17 cellular contexts compared by ENCODE assay signal in the genomic region with DNA sequence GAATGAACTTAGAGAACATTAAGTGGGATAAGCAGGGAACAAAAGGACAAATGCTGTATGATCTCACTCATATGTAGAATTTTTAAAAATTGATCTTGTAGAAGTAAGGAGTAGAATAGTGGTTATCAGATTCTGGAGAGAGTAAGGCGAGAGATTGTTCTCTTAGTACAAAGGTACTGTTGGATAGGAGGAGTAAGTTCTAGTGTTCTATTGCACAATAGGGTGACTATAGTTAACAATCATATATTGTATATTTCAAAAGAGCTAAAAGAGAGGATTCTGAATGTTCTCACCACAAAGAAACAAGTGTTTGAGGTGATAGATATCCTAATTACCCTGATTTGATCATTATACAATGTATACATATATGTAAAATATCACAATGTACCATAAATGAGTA.
DNase-seq lines count a peak whose midpoint lies in the region; ATAC-seq and TF ChIP-seq lines count a peak whose summit lies in the region.
"Had no signal": no experiment of that assay in that cellular context is flagged by ENCODE, and none has a peak within 500 bp of the region (broad histone marks: within the 10 kb centered on the region; RNA-seq: fewer than 3 reads in every experiment).

No MANE protein-coding gene starts in this region.

- no peak overlapping the region for H2BK120ac ChIP-seq in IMR-90 (ENCODE audit: low read depth, low read length)

- H3K14ac ChIP-seq in IMR-90 (replicated peaks; ENCODE audit: low read depth, low read length): no peak overlapping the region

- no peak overlapping the region for H2BK5ac ChIP-seq in IMR-90 (ENCODE audit: low read depth, low read length, poor library complexity, severe bottlenecking)

- in situ Hi-C loops in IMR-90 (cut with MboI; ENCODE audit: low sequenced_read_pairs): no loop called here
- in situ Hi-C loops in gastrocnemius medialis (cut with MboI; ENCODE audit: low sequenced_read_pairs in 4 of 4): no loop called here

- POLR2A ChIA-PET in IMR-90 (lab: Charles Lee; ENCODE audit: unreplicated experiment): no interaction called here

- no peak for TF ChIP-seq POLR2A in IMR-90 (IDR thresholded peaks at IDR 0.05; ENCODE audit: low read depth, low read length)
- TF ChIP-seq POLR2A in gastrocnemius medialis (IDR thresholded peaks at IDR 0.05): no peak
- no peak for TF ChIP-seq POLR2A in heart left ventricle (IDR thresholded peaks at IDR 0.05)

- CTCF ChIA-PET in IMR-90 (lab: Yijun Ruan, JAX): no interaction called here

- no peak overlapping the region for H2BK20ac ChIP-seq in IMR-90 (ENCODE audit: low read depth, low read length)

- no peak overlapping the region for H3K4ac ChIP-seq in IMR-90 (ENCODE audit: low read depth, low read length)

- no peak overlapping the region for H2AK9ac ChIP-seq in IMR-90 (replicated peaks; ENCODE audit: low read depth, low read length, poor library complexity)

- H4K5ac ChIP-seq in IMR-90 (ENCODE audit: low read depth, low read length): no peak overlapping the region

- H2AFZ ChIP-seq in IMR-90 (replicated peaks; ENCODE audit: low read length, poor library complexity) (no peak overlapping the region), SU-DHL-6 (ENCODE audit: low read depth, low read length, severe bottlenecking) (peak overlapping the region; percentile 67)

- TF ChIP-seq RAD21 in IMR-90 (IDR thresholded peaks at IDR 0.05; ENCODE audit: low read length): no peak

- no peaks in the 10 kb centered on the region for H3K9me2 ChIP-seq in SU-DHL-6 (replicated peaks; ENCODE audit: insufficient read depth, low read length)

- H3K27me3 ChIP-seq in IMR-90 (ENCODE audit: control insufficient read depth, insufficient read depth, low read length): no peaks in the 10 kb centered on the region
- H3K27me3 ChIP-seq in SU-DHL-6 (ENCODE audit: low read length): no peaks in the 10 kb centered on the region
- H3K27me3 ChIP-seq in gastrocnemius medialis: no peaks in the 10 kb centered on the region
- H3K27me3 ChIP-seq in heart left ventricle: no peaks in the 10 kb centered on the region
- H3K27me3 ChIP-seq: BE2C, BLaER1 had no signal

- H3K4me3 ChIP-seq in IMR-90 (ENCODE audit: insufficient read depth, low read depth, low read length) (no peak overlapping the region), SU-DHL-6 (ENCODE audit: insufficient read depth, low read length, poor library complexity, severe bottlenecking) (no peak overlapping the region), gastrocnemius medialis (no peak overlapping the region), heart left ventricle (no peak overlapping the region)
- H3K4me3 ChIP-seq: BLaER1 had no signal

- H3K36me3 ChIP-seq in IMR-90 (ENCODE audit: control insufficient read depth, insufficient read depth, low read length): no peaks in the 10 kb centered on the region
- no peaks in the 10 kb centered on the region for H3K36me3 ChIP-seq in SU-DHL-6 (ENCODE audit: low read length)
- H3K36me3 ChIP-seq in gastrocnemius medialis: no peaks in the 10 kb centered on the region
- no peaks in the 10 kb centered on the region for H3K36me3 ChIP-seq in heart left ventricle
- H3K36me3 ChIP-seq: BE2C, BLaER1 had no signal

- TF ChIP-seq CTCF in IMR-90 (conservative IDR thresholded peaks at IDR 0.05; ENCODE audit: low read depth, low read length) (no peak), SU-DHL-6 (IDR thresholded peaks at IDR 0.05; ENCODE audit: insufficient read depth, low read length, poor library complexity, severe bottlenecking) (no peak), gastrocnemius medialis (IDR thresholded peaks at IDR 0.05 in 4 of 5, conservative IDR thresholded peaks at IDR 0.05 in 1 of 5) (no peak), heart left ventricle (IDR thresholded peaks at IDR 0.05) (no peak)

- H3K56ac ChIP-seq in IMR-90 (ENCODE audit: extremely low read depth, insufficient read depth, low read length): no peak overlapping the region

- no peak overlapping the region for H4K91ac ChIP-seq in IMR-90 (ENCODE audit: insufficient read depth, low read depth, low read length)

- dilution Hi-C loops in IMR-90 (cut with HindIII; ENCODE audit: low sequenced_read_pairs, unreplicated experiment): no loop called here

- H3K27ac ChIP-seq in IMR-90 (ENCODE audit: insufficient read depth, low read length) (no peak overlapping the region), SU-DHL-6 (ENCODE audit: low read depth, low read length) (no peak overlapping the region), gastrocnemius medialis (no peak overlapping the region), heart left ventricle (no peak overlapping the region)
- H3K27ac ChIP-seq: BLaER1 had no signal

- no peaks in the 10 kb centered on the region for H3K9me1 ChIP-seq in IMR-90 (ENCODE audit: insufficient read depth, low read length)

- H3K79me1 ChIP-seq in IMR-90 (ENCODE audit: low read depth in 1 of 2, low read length in 2 of 2): no peaks in the 10 kb centered on the region

- no peaks in the 10 kb centered on the region for H3K79me2 ChIP-seq in SU-DHL-6 (ENCODE audit: insufficient read depth, low read length)

- H3K9me3 ChIP-seq in IMR-90 (ENCODE audit: control insufficient read depth, insufficient read depth, low read length) (no peaks in the 10 kb centered on the region), SU-DHL-6 (ENCODE audit: insufficient read depth, low read length) (0 out of 2 replicates have a peak, but pooled peaks cover 6% of the 10 kb centered on the region), gastrocnemius medialis (no peaks in the 10 kb centered on the region), heart left ventricle (peaks cover 0 to 3% (median 0%) of the 10 kb centered on the region in 12 donors)
- H3K9me3 ChIP-seq: BE2C, BLaER1, Caco-2 had no signal

- H3K23ac ChIP-seq in IMR-90 (ENCODE audit: low read depth, low read length): no peak overlapping the region

- H4K20me1 ChIP-seq in IMR-90 (ENCODE audit: insufficient read depth, low read length) (no peaks in the 10 kb centered on the region), SU-DHL-6 (ENCODE audit: low read depth, low read length) (no peaks in the 10 kb centered on the region)
- H4K20me1 ChIP-seq: BLaER1 had no signal

- intact Hi-C loops in IMR-90 (cut with micrococcal nuclease): no loop called here
- intact Hi-C loops in gastrocnemius medialis (cut with DNase I; ENCODE audit: low total_unique reads): no loop called here
- intact Hi-C loops in heart left ventricle (cut with DNase I): no loop called here

- H3K4me1 ChIP-seq in IMR-90 (ENCODE audit: control insufficient read depth, insufficient read depth, low read length) (no peaks in the 10 kb centered on the region), gastrocnemius medialis (no peaks in the 10 kb centered on the region), heart left ventricle (no peaks in the 10 kb centered on the region)
- H3K4me1 ChIP-seq: BE2C, BLaER1, Caco-2 had no signal

- DNase-seq in IMR-90: no peak
- DNase-seq in NCI-H2227 (lab: John Stamatoyannopoulos, UW; ENCODE audit: unreplicated experiment): peak; percentile 42
- no peak for DNase-seq in gastrocnemius medialis
- DNase-seq in heart left ventricle: no peak
- no peak for DNase-seq in NCI-H82 treated with DMSO at 0.1 percent for 48 hours (lab: John Stamatoyannopoulos, UW; ENCODE audit: unreplicated experiment)
- DNase-seq: 8988T; ACHN; BE2C; C1 segment of cervical spinal cord; Caco-2; Calu3; CD4-positive, alpha-beta T cell; CD8-positive, alpha-beta T cell; DMS79 treated with DMSO at 0.1 percent for 48 hours; GF-D8 had no signal

- no peak overlapping the region for H2BK15ac ChIP-seq in IMR-90 (ENCODE audit: low read depth, low read length)

- no peak overlapping the region for H3K4me2 ChIP-seq in IMR-90 (ENCODE audit: low read depth, low read length)
- no peak overlapping the region for H3K4me2 ChIP-seq in SU-DHL-6 (ENCODE audit: low read depth, low read length, poor library complexity, severe bottlenecking)
- H3K4me2 ChIP-seq: BLaER1 had no signal

- H3K18ac ChIP-seq in IMR-90 (ENCODE audit: low read depth, low read length): no peak overlapping the region

- H3F3A ChIP-seq in SU-DHL-6 (ENCODE audit: insufficient read depth): no peaks in the 10 kb centered on the region

- no TSS peak for BruUV-seq in IMR-90 (replicated peaks; lab: Mats Ljungman, UMichigan)

- no CpG with 5 or more reads among the region's 1 CpG for WGBS in IMR-90 (ENCODE audit: extremely low coverage in 2 of 2, insufficient read length in 1 of 2), 2 experiments
- 80 to 88% (median 83%) methylated on average over 1 of the region's 1 CpG for whole genome bisulfite sequencing in heart left ventricle, 4 donors

- ATAC-seq in IMR-90 (ENCODE audit: low read depth) (no peak), gastrocnemius medialis (no peak), heart left ventricle (no peak)
- ATAC-seq: CD8-positive, alpha-beta T cell had no signal

- no peak overlapping the region for H2AK5ac ChIP-seq in IMR-90 (ENCODE audit: low read depth, low read length)

- H3K9ac ChIP-seq in IMR-90 (ENCODE audit: low read depth, low read length) (no peak overlapping the region), SU-DHL-6 (ENCODE audit: low read length) (no peak overlapping the region)
- H3K9ac ChIP-seq: BLaER1 had no signal

- H4K8ac ChIP-seq in IMR-90 (ENCODE audit: low read depth in 2 of 2, low read length in 2 of 2): no peak overlapping the region

TF ChIP-seq in IMR-90, 13 proteins besides CTCF, POLR2A, EP300 and RAD21:
- TF ChIP-seq BHLHE40 (IDR thresholded peaks at IDR 0.05; ENCODE audit: low read depth, low read length) (no peak), CEBPB (IDR thresholded peaks at IDR 0.05; ENCODE audit: low read depth, low read length) (peak; percentile 82), RFX5 (IDR thresholded peaks at IDR 0.05; ENCODE audit: low read depth, low read length) (no peak)
- TF ChIP-seq, protein P1, sequence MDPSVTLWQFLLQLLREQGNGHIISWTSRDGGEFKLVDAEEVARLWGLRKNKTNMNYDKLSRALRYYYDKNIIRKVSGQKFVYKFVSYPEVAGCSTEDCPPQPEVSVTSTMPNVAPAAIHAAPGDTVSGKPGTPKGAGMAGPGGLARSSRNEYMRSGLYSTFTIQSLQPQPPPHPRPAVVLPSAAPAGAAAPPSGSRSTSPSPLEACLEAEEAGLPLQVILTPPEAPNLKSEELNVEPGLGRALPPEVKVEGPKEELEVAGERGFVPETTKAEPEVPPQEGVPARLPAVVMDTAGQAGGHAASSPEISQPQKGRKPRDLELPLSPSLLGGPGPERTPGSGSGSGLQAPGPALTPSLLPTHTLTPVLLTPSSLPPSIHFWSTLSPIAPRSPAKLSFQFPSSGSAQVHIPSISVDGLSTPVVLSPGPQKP (IDR thresholded peaks at IDR 0.05; ENCODE audit: borderline replicate concordance, low read depth, low read length): no peak
